1 cellular context compared by ENCODE assay signal in genomic region chr22:19853879-19854777, GRCh38.
TF ChIP-seq lines count a peak whose summit lies in the region.

No MANE protein-coding gene starts in this region.

TF ChIP-seq in HepG2, 621 proteins besides CTCF, POLR2A, EP300 and RAD21 (continued from another document and continues in another):
- TF ChIP-seq SRSF1 (optimal IDR thresholded peaks at IDR 0.05; ENCODE audit: low read depth, low read length) = peak; percentile 84
- no peak for TF ChIP-seq SKIL (CRISPR knock-in tag; IDR thresholded peaks at IDR 0.05; ENCODE audit: borderline replicate concordance)
- no peak for TF ChIP-seq ZXDC (CRISPR knock-in tag; IDR thresholded peaks at IDR 0.05)
- no peak for TF ChIP-seq TRIM22 (IDR thresholded peaks at IDR 0.05)
- no peak for TF ChIP-seq KDM2A (CRISPR knock-in tag; IDR thresholded peaks at IDR 0.05; ENCODE audit: borderline replicate concordance, low read depth)
- no peak; the same call in 1 of the 2 replicates for TF ChIP-seq ZNF280B (CRISPR knock-in tag; IDR thresholded peaks at IDR 0.05; ENCODE audit: borderline replicate concordance)
- no peak for TF ChIP-seq ZMYM3 (CRISPR knock-in tag; IDR thresholded peaks at IDR 0.05)
- TF ChIP-seq ZNF737 (CRISPR knock-in tag; IDR thresholded peaks at IDR 0.05; ENCODE audit: borderline replicate concordance) = no peak
- TF ChIP-seq ZNF24 (IDR thresholded peaks at IDR 0.05) = no peak
- no peak for TF ChIP-seq SKI (IDR thresholded peaks at IDR 0.05; ENCODE audit: partially characterized antibody)
- no peak; the same call in 1 of the 2 replicates for TF ChIP-seq ZMAT3 (CRISPR knock-in tag; conservative IDR thresholded peaks at IDR 0.05)
- no peak for TF ChIP-seq CENPX (CRISPR knock-in tag; IDR thresholded peaks at IDR 0.05)
- no peak; the same call in 1 of the 2 replicates for TF ChIP-seq ZNF674 (CRISPR knock-in tag; IDR thresholded peaks at IDR 0.05; ENCODE audit: low read depth)
- no peak for TF ChIP-seq ZNF790 (CRISPR knock-in tag; IDR thresholded peaks at IDR 0.05; ENCODE audit: borderline replicate concordance)
- no peak for TF ChIP-seq RARA (CRISPR knock-in tag; IDR thresholded peaks at IDR 0.05)
- 0 out of 2 replicates have a peak, but pooled peaks have one; percentile 45 for TF ChIP-seq NR3C1 (CRISPR knock-in tag; IDR thresholded peaks at IDR 0.05)
- 0 out of 2 replicates have a peak, but pooled peaks have one; percentile 81 for TF ChIP-seq DMTF1 (CRISPR knock-in tag; IDR thresholded peaks at IDR 0.05)
- TF ChIP-seq ZBTB21 (CRISPR knock-in tag; IDR thresholded peaks at IDR 0.05) = 0 out of 2 replicates have a peak, but pooled peaks have one; percentile 12
- TF ChIP-seq SUZ12 (IDR thresholded peaks at IDR 0.05; ENCODE audit: low read depth, low read length) = no peak
- TF ChIP-seq IRF9 (CRISPR knock-in tag; IDR thresholded peaks at IDR 0.05; ENCODE audit: borderline replicate concordance) = no peak
- no peak for TF ChIP-seq MED13 (CRISPR knock-in tag; IDR thresholded peaks at IDR 0.05)
- TF ChIP-seq BCL3 (CRISPR knock-in tag; IDR thresholded peaks at IDR 0.05) = no peak
- peak; percentile 64; the same call in 1 of the 2 replicates for TF ChIP-seq ZFP90 (CRISPR knock-in tag; IDR thresholded peaks at IDR 0.05; ENCODE audit: borderline replicate concordance)
- TF ChIP-seq ZNF430 (CRISPR knock-in tag; IDR thresholded peaks at IDR 0.05) = no peak
- no peak for TF ChIP-seq SNAPC5 (CRISPR knock-in tag; IDR thresholded peaks at IDR 0.05; ENCODE audit: borderline replicate concordance)
- peak; percentile 19; the same call in 1 of the 2 replicates for TF ChIP-seq SNAPC4 (CRISPR knock-in tag; IDR thresholded peaks at IDR 0.05)
- no peak for TF ChIP-seq SNRNP70 (IDR thresholded peaks at IDR 0.05; ENCODE audit: low read depth, low read length)
- 0 out of 2 replicates have a peak, but pooled peaks have one; percentile 48 for TF ChIP-seq ZNF251 (CRISPR knock-in tag; IDR thresholded peaks at IDR 0.05)
- no peak for TF ChIP-seq ZNF784 (CRISPR knock-in tag; IDR thresholded peaks at IDR 0.05; ENCODE audit: borderline replicate concordance)
- TF ChIP-seq KLF11 (CRISPR knock-in tag; IDR thresholded peaks at IDR 0.05) = no peak
- no peak for TF ChIP-seq HNRNPUL1 (IDR thresholded peaks at IDR 0.05; ENCODE audit: low read depth, low read length)
- no peak for TF ChIP-seq NKX3-1 (CRISPR knock-in tag; IDR thresholded peaks at IDR 0.05)
- no peak for TF ChIP-seq ZNF850 (CRISPR knock-in tag; conservative IDR thresholded peaks at IDR 0.05)
- no peak for TF ChIP-seq CAMTA2 (CRISPR knock-in tag; IDR thresholded peaks at IDR 0.05; ENCODE audit: borderline replicate concordance)
- TF ChIP-seq TEAD2 (CRISPR knock-in tag; IDR thresholded peaks at IDR 0.05) = no peak
- no peak for TF ChIP-seq ZNF225 (CRISPR knock-in tag; IDR thresholded peaks at IDR 0.05)
- no peak for TF ChIP-seq FLYWCH1 (CRISPR knock-in tag; IDR thresholded peaks at IDR 0.05)
- no peak; the same call in 1 of the 2 replicates for TF ChIP-seq ELF4 (CRISPR knock-in tag; IDR thresholded peaks at IDR 0.05; ENCODE audit: borderline replicate concordance)
- TF ChIP-seq PHF21A (CRISPR knock-in tag; IDR thresholded peaks at IDR 0.05) = no peak
- TF ChIP-seq ZFX (CRISPR knock-in tag; IDR thresholded peaks at IDR 0.05; ENCODE audit: low read depth) = peak; percentile 78
- peak; percentile 2; the same call in 1 of the 2 replicates for TF ChIP-seq ZFAT (CRISPR knock-in tag; conservative IDR thresholded peaks at IDR 0.05)
- TF ChIP-seq DRAP1 (CRISPR knock-in tag; IDR thresholded peaks at IDR 0.05) = no peak
- 0 out of 2 replicates have a peak, but pooled peaks have one; percentile 74 for TF ChIP-seq ZNF746 (CRISPR knock-in tag; IDR thresholded peaks at IDR 0.05)
- no peak for TF ChIP-seq MXD1 (CRISPR knock-in tag; IDR thresholded peaks at IDR 0.05)
